In the genomic region with DNA sequence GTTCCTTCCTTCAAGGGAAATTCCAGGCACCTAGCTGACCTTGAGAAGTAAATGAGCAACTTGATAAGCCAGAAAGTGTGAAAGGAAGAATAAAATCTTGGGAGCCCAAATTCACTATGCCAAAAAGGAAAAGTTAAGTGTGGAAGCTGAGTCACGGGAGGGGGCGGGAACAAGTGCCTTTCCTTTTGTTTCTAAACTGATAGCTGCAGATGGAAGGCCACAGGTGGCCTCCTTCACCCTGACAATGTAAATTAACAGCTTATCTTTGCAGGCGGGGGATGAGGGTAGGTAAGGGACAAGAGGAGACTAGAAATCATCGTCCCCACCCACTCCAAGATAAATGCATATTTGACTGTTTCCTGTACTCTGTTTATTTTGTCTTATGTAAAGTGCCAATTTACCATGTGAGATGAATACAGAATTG, we compare ENCODE assay signal across 10 cellular contexts. TPM values are rescaled to one million over a fixed set of nuclear protein-coding genes. Genes with fewer than 3 reads are reported as not detected.
A peak's percentile ranks its signal among the peaks of the same experiment; 100 is the strongest.
DNase-seq lines count a peak whose midpoint lies in the region; ATAC-seq, FAIRE-seq and TF ChIP-seq lines count a peak whose summit lies in the region.
"Had no signal": no experiment of that assay in that cellular context is flagged by ENCODE, and none has a peak within 500 bp of the region (broad histone marks: within the 10 kb centered on the region; RNA-seq: fewer than 3 reads in every experiment).

No MANE protein-coding gene starts in this region.

- H3K4me1 ChIP-seq in gastrocnemius medialis, result no peaks in the 10 kb centered on the region

- no peak for TF ChIP-seq POLR2A in GM12891 (IDR thresholded peaks at IDR 0.05; ENCODE audit: low read depth, low read length)
- TF ChIP-seq POLR2A in gastrocnemius medialis (IDR thresholded peaks at IDR 0.05), result no peak

- no peak for DNase-seq in GM12891 (ENCODE audit: insufficient read length, low spot score)
- peak; percentile 36 for DNase-seq in NCI-H187 treated with DMSO at 0.1 percent for 48 hours (lab: John Stamatoyannopoulos, UW)
- DNase-seq in nephron progenitor cell, result no peak
- DNase-seq in NCI-H446 (lab: John Stamatoyannopoulos, UW), result no peak
- DNase-seq in activated effector memory CD4-positive, alpha-beta T cell treated with Interleukin-2 at 50 U/mL for 16 hours, result no peak
- DNase-seq in natural killer cell, result no peak
- no peak for DNase-seq in gastrocnemius medialis
- DNase-seq: right cardiac atrium had no signal

- H3K9me3 Mint-ChIP-seq in brain, result no peaks in the 10 kb centered on the region
- H3K9me3 Mint-ChIP-seq in nephron progenitor cell, result no peaks in the 10 kb centered on the region
- H3K9me3 Mint-ChIP-seq in natural killer cell, result no peaks in the 10 kb centered on the region

- H3K9me3 ChIP-seq in gastrocnemius medialis, result no peaks in the 10 kb centered on the region

- FAIRE-seq in GM12891 (lab: Jason Lieb, UNC), result peak; percentile 23

- intact Hi-C loops in natural killer cell (cut with micrococcal nuclease) (no loop called here), gastrocnemius medialis (cut with DNase I; ENCODE audit: low total_unique reads) (no loop called here)

- ATAC-seq in natural killer cell, result no peak
- no peak for ATAC-seq in gastrocnemius medialis
- ATAC-seq: left lobe of liver had no signal

- H3K36me3 Mint-ChIP-seq in brain, result no peaks in the 10 kb centered on the region
- no peaks in the 10 kb centered on the region for H3K36me3 Mint-ChIP-seq in nephron progenitor cell (ENCODE audit: low read depth)
- H3K36me3 Mint-ChIP-seq in natural killer cell, result no peaks in the 10 kb centered on the region

- in situ Hi-C loops in gastrocnemius medialis (cut with MboI; ENCODE audit: low sequenced_read_pairs in 4 of 4), result no loop called here

- TF ChIP-seq CTCF in brain (conservative IDR thresholded peaks at IDR 0.05) (no peak), nephron progenitor cell (IDR thresholded peaks at IDR 0.05) (no peak), natural killer cell (IDR thresholded peaks at IDR 0.05) (no peak), gastrocnemius medialis (IDR thresholded peaks at IDR 0.05 in 4 of 5, conservative IDR thresholded peaks at IDR 0.05 in 1 of 5) (no peak)

- no peak overlapping the region for H3K4me3 ChIP-seq in gastrocnemius medialis

- no peak overlapping the region for H3K27ac ChIP-seq in gastrocnemius medialis

- H3K27ac Mint-ChIP-seq in brain, result peak overlapping the region; percentile 58 to 82 (median 77)
- H3K27ac Mint-ChIP-seq in nephron progenitor cell, result peak overlapping the region; percentile 95
- no peak overlapping the region for H3K27ac Mint-ChIP-seq in natural killer cell

- peak overlapping the region in 1 of 5 experiments; percentile 3 for H3K4me3 Mint-ChIP-seq in brain
- H3K4me3 Mint-ChIP-seq in nephron progenitor cell, result peak overlapping the region; percentile 11
- no peak overlapping the region for H3K4me3 Mint-ChIP-seq in natural killer cell

- H3K27me3 Mint-ChIP-seq in brain (peaks cover 11% of the 10 kb centered on the region), nephron progenitor cell (ENCODE audit: low read depth, poor library complexity) (peaks cover 23% of the 10 kb centered on the region), natural killer cell (ENCODE audit: low read depth in 2 of 2) (peaks cover 18 to 26% of the 10 kb centered on the region in 2 donors)

- H3K4me1 Mint-ChIP-seq in brain (peaks cover 34% of the 10 kb centered on the region), nephron progenitor cell (peaks cover 63% of the 10 kb centered on the region), natural killer cell (no peaks in the 10 kb centered on the region)

- no peaks in the 10 kb centered on the region for H3K27me3 ChIP-seq in gastrocnemius medialis

- H3K36me3 ChIP-seq in gastrocnemius medialis, result no peaks in the 10 kb centered on the region

TF ChIP-seq in GM12891, 5 proteins besides CTCF, POLR2A, EP300 and RAD21:
- TF ChIP-seq TAF1 (IDR thresholded peaks at IDR 0.05; ENCODE audit: low read depth, low read length), result no peak
- TF ChIP-seq POU2F2 (IDR thresholded peaks at IDR 0.05; ENCODE audit: low read depth, low read length), result peak; percentile 74; the same call in 1 of the 2 replicates

RNA-seq across cellular contexts. Expression of gene TREH, which starts 36.4 kb away (rescaled TPM):
- not detected for polyA plus RNA-seq in GM12891 (2012; ENCODE audit: low read depth, missing spikeins)
- not detected for polyA plus RNA-seq in brain (ENCODE audit: insufficient read depth, low read depth, low replicate concordance)
- total RNA-seq in natural killer cell, result not detected
- not detected for total RNA-seq in gastrocnemius medialis
- total RNA-seq: right cardiac atrium had no signal

Comparison
In these comparisons a context has a peak if more than half of its experiments do, and no peak if none do; other contexts are left out.
1. H3K27ac Mint-ChIP-seq: peak in brain (5 of 5) and nephron progenitor cell (single experiment); none in natural killer cell (0 of 2).